Comparison of ENCODE assay signal across 13 cellular contexts in genomic region chr2:39264733-39265132, GRCh38. TPM values are rescaled to one million over a fixed set of nuclear protein-coding genes. Genes with fewer than 3 reads are reported as not detected.
DNase-seq lines count a peak whose midpoint lies in the region; ATAC-seq and TF ChIP-seq lines count a peak whose summit lies in the region.
"Had no signal": no experiment of that assay in that cellular context is flagged by ENCODE, and none has a peak within 500 bp of the region (broad histone marks: within the 10 kb centered on the region; RNA-seq: fewer than 3 reads in every experiment).

No MANE protein-coding gene starts in this region.

- ATAC-seq in GM19455 (IDR thresholded peaks at IDR 0.05; ENCODE audit: unreplicated experiment) (peak; percentile 78), HG03060 (IDR thresholded peaks at IDR 0.05; ENCODE audit: low read depth, unreplicated experiment) (peak; percentile 52)
- ATAC-seq: activated CD4-positive, alpha-beta T cell treated with anti-CD3 and anti-CD28 coated beads for 36 hours; HCT116 had no signal

- TF ChIP-seq POLR2A in Peyer's patch (IDR thresholded peaks at IDR 0.05), result no peak

- no peaks in the 10 kb centered on the region for H3K9me3 ChIP-seq in Peyer's patch
- H3K9me3 ChIP-seq: breast epithelium had no signal

- DNase-seq in GM12864 (ENCODE audit: low read depth), result peak; percentile 12
- DNase-seq in SIG-M5 (lab: John Stamatoyannopoulos, UW), result peak; percentile 8
- no peak for DNase-seq in NCI-H1694 (lab: John Stamatoyannopoulos, UW)
- DNase-seq in HCEC 1CT, result no peak
- DNase-seq in OCI-M2 (lab: John Stamatoyannopoulos, UW; ENCODE audit: unreplicated experiment), result no peak
- no peak for DNase-seq in Peyer's patch
- DNase-seq: activated CD4-positive, alpha-beta T cell treated with anti-CD3 and anti-CD28 coated beads for 36 hours; NCI-H345 had no signal

- no peaks in the 10 kb centered on the region for H3K4me1 ChIP-seq in Peyer's patch
- H3K4me1 ChIP-seq: breast epithelium had no signal

- H3K4me3 ChIP-seq in GM12864 (ENCODE audit: low read depth, low read length), result no peak overlapping the region
- no peak overlapping the region for H3K4me3 ChIP-seq in Peyer's patch
- H3K4me3 ChIP-seq: breast epithelium had no signal

- peaks cover 0 to 34% (median 0%) of the 10 kb centered on the region in 3 donors for H3K36me3 ChIP-seq in Peyer's patch
- H3K36me3 ChIP-seq: breast epithelium had no signal

- no peaks in the 10 kb centered on the region for H3K27me3 ChIP-seq in Peyer's patch
- H3K27me3 ChIP-seq: breast epithelium had no signal

- TF ChIP-seq CTCF in GM12864 (IDR thresholded peaks at IDR 0.05; ENCODE audit: low read depth, low read length, missing control alignments), result no peak
- no peak for TF ChIP-seq CTCF in Peyer's patch (IDR thresholded peaks at IDR 0.05)

- no peak overlapping the region for H3K27ac ChIP-seq in Peyer's patch
- H3K27ac ChIP-seq: breast epithelium, C4-2B had no signal

RNA-seq across cellular contexts. Expression of gene CDKL4, which starts 21.0 kb away (rescaled TPM):
- total RNA-seq in Peyer's patch, result 1 to 10 TPM in 1 of 4 donors, under 1 TPM in 2, not detected in 1; 0.70 to 4.1 (median 0.80) TPM

Comparison
In these comparisons a context has a peak if more than half of its experiments do, and no peak if none do; other contexts are left out.
1. DNase-seq: peak in GM12864 (single experiment) and SIG-M5 (single experiment); none in NCI-H1694 (single experiment), HCEC 1CT (single experiment), OCI-M2 (single experiment) and Peyer's patch (0 of 3).